In the genomic region with DNA sequence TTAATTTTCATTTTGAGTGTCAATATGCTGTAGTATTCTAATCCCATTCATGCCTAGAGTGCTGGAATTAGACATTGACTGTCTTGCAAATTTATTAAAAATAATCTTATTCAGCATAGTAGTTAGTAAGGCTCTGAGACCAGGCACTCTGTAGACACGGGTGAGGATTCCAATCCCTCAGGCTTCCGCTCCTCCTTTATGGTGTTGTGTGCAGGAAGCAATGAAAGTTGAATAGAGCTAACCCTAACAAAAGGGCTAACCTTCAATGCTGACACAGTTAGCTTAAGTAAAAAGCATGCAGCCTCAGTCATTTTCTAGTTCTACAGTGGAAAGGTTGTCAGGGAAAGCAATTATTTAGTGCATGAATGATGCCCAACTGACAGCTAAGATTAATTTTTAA, we compare ENCODE assay signal across 8 cellular contexts.
DNase-seq lines count a peak whose midpoint lies in the region; ATAC-seq and TF ChIP-seq lines count a peak whose summit lies in the region.

No MANE protein-coding gene starts in this region.

- H3K27ac ChIP-seq in BLaER1 (no peak overlapping the region), HL-60 (replicated peaks) (peak overlapping the region; percentile 78), neuronal stem cell (replicated peaks; ENCODE audit: low read length) (no peak overlapping the region)

- no peaks in the 10 kb centered on the region for H3K27me3 Mint-ChIP-seq in dendritic cell treated with granulocyte-macrophage colony-stimulating factor and Interleukin-4, amounts not matched to agents 40 ng/mL and 50 ng/mL, for 4 days

- WGBS in neuronal stem cell (ENCODE audit: extremely low coverage in 2 of 2, insufficient read length in 2 of 2, insufficient replicate concordance in 1 of 2), 2 donors: no CpG with 5 or more reads among the region's 2 CpGs

- no peak overlapping the region for H3K4me3 Mint-ChIP-seq in dendritic cell treated with granulocyte-macrophage colony-stimulating factor and Interleukin-4, amounts not matched to agents 40 ng/mL and 50 ng/mL, for 4 days

- ATAC-seq in HG03280 (IDR thresholded peaks at IDR 0.05; ENCODE audit: unreplicated experiment): no peak

- no peak overlapping the region for H3K4ac ChIP-seq in neuronal stem cell (ENCODE audit: low read length)

- no peak overlapping the region for H2BK15ac ChIP-seq in neuronal stem cell (ENCODE audit: low read length)

- intact Hi-C loops in dendritic cell treated with granulocyte-macrophage colony-stimulating factor and Interleukin-4, amounts not matched to agents 40 ng/mL and 50 ng/mL, for 4 days (cut with micrococcal nuclease): loop anchor here (2.0 to 10.0 kb wide), 6 partner anchors 37 to 910 kb away; a partner anchor contains a TSS

- H2BK12ac ChIP-seq in neuronal stem cell (ENCODE audit: low read length): no peak overlapping the region

- in situ Hi-C loops in ACHN (cut with HindIII; ENCODE audit: low pct_ligation_motif_present, low pct_unique_long_range_greater_than_20kb, low sequenced_read_pairs): no loop called here

- H4K20me1 ChIP-seq in BLaER1: no peaks in the 10 kb centered on the region

- no peak overlapping the region for H4K91ac ChIP-seq in neuronal stem cell (ENCODE audit: low read depth, low read length, poor library complexity)

- no peak for TF ChIP-seq CTCF in HL-60 (IDR thresholded peaks at IDR 0.05; ENCODE audit: insufficient read depth, low read length)

- H2BK120ac ChIP-seq in neuronal stem cell (ENCODE audit: low read depth, low read length): no peak overlapping the region

- no peaks in the 10 kb centered on the region for H3K9me3 Mint-ChIP-seq in dendritic cell treated with granulocyte-macrophage colony-stimulating factor and Interleukin-4, amounts not matched to agents 40 ng/mL and 50 ng/mL, for 4 days

- no peak overlapping the region for H3K23ac ChIP-seq in neuronal stem cell (ENCODE audit: low read depth, low read length, poor library complexity)

- H2BK5ac ChIP-seq in neuronal stem cell (ENCODE audit: low read length): no peak overlapping the region

- peak overlapping the region; percentile 77 for H3K27ac Mint-ChIP-seq in dendritic cell treated with granulocyte-macrophage colony-stimulating factor and Interleukin-4, amounts not matched to agents 40 ng/mL and 50 ng/mL, for 4 days

- H3K4me3 ChIP-seq in BLaER1 (peak overlapping the region; percentile 59; the same call in 1 of the 2 replicates), HL-60 (replicated peaks; ENCODE audit: insufficient read depth, low read length) (peak overlapping the region; percentile 61), neuronal stem cell (ENCODE audit: low read length in 2 of 2) (peak overlapping the region in 1 of 2 donors; percentile 70)

- H2AFZ ChIP-seq in neuronal stem cell (ENCODE audit: low read length): no peak overlapping the region

- H3K4me2 ChIP-seq in BLaER1 (peak overlapping the region; percentile 68; the same call in 1 of the 2 replicates), neuronal stem cell (ENCODE audit: insufficient read depth, low read length, poor library complexity, severe bottlenecking) (peak overlapping the region; percentile 22)

- H3K27me3 ChIP-seq in BLaER1 (peaks cover 35% of the 10 kb centered on the region; the same call in 1 of the 2 replicates), HL-60 (ENCODE audit: insufficient read depth, poor library complexity, severe bottlenecking) (no peaks in the 10 kb centered on the region), neuronal stem cell (ENCODE audit: control insufficient read depth in 3 of 3, insufficient read depth in 3 of 3, low read depth in 1 of 3, low read length in 3 of 3) (no peaks in the 10 kb centered on the region)

- H3K79me1 ChIP-seq in neuronal stem cell (ENCODE audit: low read depth, low read length): no peaks in the 10 kb centered on the region

- H3K4me1 ChIP-seq in BLaER1 (peaks cover 75% of the 10 kb centered on the region), neuronal stem cell (ENCODE audit: control insufficient read depth in 2 of 2, insufficient read depth in 1 of 2, low read depth in 1 of 2, low read length in 2 of 2) (peaks cover 16 to 30% of the 10 kb centered on the region in 2 donors)

- H4K8ac ChIP-seq in neuronal stem cell (ENCODE audit: low read depth, low read length): no peak overlapping the region

- no peak overlapping the region for H3K18ac ChIP-seq in neuronal stem cell (ENCODE audit: low read length)

- H3K9me3 ChIP-seq in BLaER1 (no peaks in the 10 kb centered on the region; the same call in 1 of the 2 replicates), neuronal stem cell (replicated peaks in 1 of 2; ENCODE audit: control insufficient read depth in 2 of 2, insufficient read depth in 1 of 2, low read depth in 1 of 2, low read length in 2 of 2) (no peaks in the 10 kb centered on the region)

- no peak overlapping the region for H2AK5ac ChIP-seq in neuronal stem cell (ENCODE audit: low read depth, low read length)

- DNase-seq in HL-60 (ENCODE audit: low read depth in 1 of 2, low spot score in 1 of 2) (no peak), neuronal stem cell (ENCODE audit: low spot score) (no peak), erythroblast (lab: John Stamatoyannopoulos, UW) (no peak), ACHN (no peak)
- DNase-seq in activated effector memory CD4-positive, alpha-beta T cell treated with anti-CD3 and anti-CD28 coated beads, Interleukin-2, amount 50 U/mL, for 16 hours: no peak

- no peak overlapping the region for H3K14ac ChIP-seq in neuronal stem cell (ENCODE audit: low read length)

- H3K4me1 Mint-ChIP-seq in dendritic cell treated with granulocyte-macrophage colony-stimulating factor and Interleukin-4, amounts not matched to agents 40 ng/mL and 50 ng/mL, for 4 days (ENCODE audit: low read depth): peaks cover 56% of the 10 kb centered on the region

- no peaks in the 10 kb centered on the region for H3K36me3 Mint-ChIP-seq in dendritic cell treated with granulocyte-macrophage colony-stimulating factor and Interleukin-4, amounts not matched to agents 40 ng/mL and 50 ng/mL, for 4 days (ENCODE audit: low read depth)

- H3K36me3 ChIP-seq in BLaER1 (no peaks in the 10 kb centered on the region), neuronal stem cell (replicated peaks in 1 of 2; ENCODE audit: control insufficient read depth in 2 of 2, insufficient read depth in 2 of 2, low read length in 2 of 2) (peaks cover 0 to 23% of the 10 kb centered on the region in 2 donors)

- H3K9ac ChIP-seq in BLaER1: no peak overlapping the region; the same call in 1 of the 2 replicates
- no peak overlapping the region for H3K9ac ChIP-seq in neuronal stem cell (ENCODE audit: low read depth, low read length, poor library complexity)

- no peak for TF ChIP-seq POLR2A in erythroblast (IDR thresholded peaks at IDR 0.05; ENCODE audit: low read length)
